ENCODE assay signal across 17 cellular contexts in genomic region chr10:21919906-21920305, GRCh38.
"Had no signal": no experiment of that assay in that cellular context is flagged by ENCODE, and none has a peak within 500 bp of the region (broad histone marks: within the 10 kb centered on the region; RNA-seq: fewer than 3 reads in every experiment).

No MANE protein-coding gene starts in this region.

- H3K27me3 ChIP-seq: foreskin keratinocyte, ovary, stomach, testis, upper lobe of left lung had no signal

- H3K9me3 ChIP-seq: ovary, stomach, testis, upper lobe of left lung had no signal

- DNase-seq: activated CD4-positive, alpha-beta T cell treated with anti-CD3 and anti-CD28 coated beads, Interleukin-2, amount 10 ng/mL, durations not matched to agents 24 days and 14 days; activated CD4-positive, CD25-positive, alpha-beta regulatory T cell; activated gamma-delta T cell treated with Interleukin-2 at 50 U/mL for 16 hours; amygdala; effector CD8-positive, alpha-beta T cell; foreskin keratinocyte; glutamatergic neuron; ovary; stimulated activated CD4-positive, alpha-beta T cell treated with anti-CD3 and anti-CD28 coated beads, Interleukin-12 subunit alpha, Interleukin-12 subunit beta, amount 100 ng/mL, for 4 hours; stimulated activated CD4-positive, alpha-beta T cell treated with anti-CD3 and anti-CD28 coated beads, Interleukin-2, amount 100 ng/mL, for 24 hours; stomach; testis; upper lobe of left lung had no signal

- H3K4me3 Mint-ChIP-seq: activated CD4-positive, alpha-beta T cell treated with anti-CD3 and anti-CD28 coated beads, Interleukin-2, amount 10 ng/mL, durations not matched to agents 24 days and 14 days; activated naive CD8-positive, alpha-beta T cell; brain; central memory CD8-positive, alpha-beta T cell; neural crest cell had no signal

- H3K27me3 Mint-ChIP-seq: activated CD4-positive, alpha-beta T cell treated with anti-CD3 and anti-CD28 coated beads, Interleukin-2, amount 10 ng/mL, durations not matched to agents 24 days and 14 days; activated naive CD8-positive, alpha-beta T cell; brain; central memory CD8-positive, alpha-beta T cell had no signal

- H3K9me3 Mint-ChIP-seq: activated CD4-positive, alpha-beta T cell treated with anti-CD3 and anti-CD28 coated beads, Interleukin-2, amount 10 ng/mL, durations not matched to agents 24 days and 14 days; brain; central memory CD8-positive, alpha-beta T cell; neural crest cell had no signal

- H3K27ac Mint-ChIP-seq: activated CD4-positive, alpha-beta T cell treated with anti-CD3 and anti-CD28 coated beads, Interleukin-2, amount 10 ng/mL, durations not matched to agents 24 days and 14 days; activated naive CD8-positive, alpha-beta T cell; brain had no signal

- H3K36me3 ChIP-seq: ovary had no signal

- H3K4me1 ChIP-seq: foreskin keratinocyte, stomach, testis, upper lobe of left lung had no signal

- H3K4me1 Mint-ChIP-seq: activated CD4-positive, alpha-beta T cell treated with anti-CD3 and anti-CD28 coated beads, Interleukin-2, amount 10 ng/mL, durations not matched to agents 24 days and 14 days had no signal

- H3K4me3 ChIP-seq: ovary, stomach, testis, upper lobe of left lung had no signal

- H3K27ac ChIP-seq: foreskin keratinocyte, ovary, stomach, testis, upper lobe of left lung had no signal
